ENCODE assay signal across 16 cellular contexts in the genomic region with DNA sequence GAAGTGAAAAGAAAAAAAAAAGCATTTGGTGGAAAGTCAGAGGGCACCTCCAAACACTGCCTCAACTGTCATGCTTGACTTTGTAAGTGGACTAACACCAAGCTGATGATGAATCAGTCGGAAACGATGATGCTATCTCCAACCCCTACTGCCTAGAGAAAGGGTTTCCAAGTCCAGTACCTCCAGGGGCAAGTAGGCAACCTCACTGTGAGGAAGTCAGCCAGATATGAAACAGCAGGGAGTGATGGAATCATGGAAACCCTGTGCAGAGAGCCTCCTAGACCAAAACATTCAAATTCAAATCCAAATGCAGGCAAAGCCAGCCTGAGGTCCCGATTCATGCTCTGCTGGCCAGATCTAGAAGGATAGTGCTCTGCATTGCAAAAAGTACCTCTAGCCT.
DNase-seq lines count a peak whose midpoint lies in the region; ATAC-seq and TF ChIP-seq lines count a peak whose summit lies in the region.
"Had no signal": no experiment of that assay in that cellular context is flagged by ENCODE, and none has a peak within 500 bp of the region (broad histone marks: within the 10 kb centered on the region; RNA-seq: fewer than 3 reads in every experiment).

No MANE protein-coding gene starts in this region.

- CTCF ChIA-PET in CD4-positive, alpha-beta memory T cell (lab: Charles Lee; ENCODE audit: partially characterized antibody), result no interaction called here
- CTCF ChIA-PET in Caco-2 (lab: Charles Lee), result no interaction called here

- no peaks in the 10 kb centered on the region for H3K9me3 ChIP-seq in CD4-positive, alpha-beta memory T cell (ENCODE audit: control insufficient read depth in 1 of 2, low read length in 2 of 2)
- H3K9me3 ChIP-seq in MG63 (no peaks in the 10 kb centered on the region), esophagus squamous epithelium (no peaks in the 10 kb centered on the region), sigmoid colon (no peaks in the 10 kb centered on the region), Caco-2 (0 out of 2 replicates have a peak, but pooled peaks cover 3% of the 10 kb centered on the region)
- H3K9me3 ChIP-seq: ovary had no signal

- no peaks in the 10 kb centered on the region for H3K27me3 ChIP-seq in CD4-positive, alpha-beta memory T cell (ENCODE audit: insufficient read depth, low read length)
- H3K27me3 ChIP-seq in MG63 (no peaks in the 10 kb centered on the region), esophagus squamous epithelium (no peaks in the 10 kb centered on the region), sigmoid colon (no peaks in the 10 kb centered on the region), Caco-2 (replicated peaks; ENCODE audit: control insufficient read depth, insufficient read depth, low read length) (no peaks in the 10 kb centered on the region)
- H3K27me3 ChIP-seq: BLaER1 treated with 17β-estradiol and CSF1 and Interleukin-3, amounts not matched to agents 10 nM and 100 nM; ovary had no signal

- H3K4me3 Mint-ChIP-seq in CD4-positive, alpha-beta memory T cell, result no peak overlapping the region
- H3K4me3 Mint-ChIP-seq in Caco-2 (ENCODE audit: unreplicated experiment), result no peak overlapping the region

- 84 to 90% methylated on average over 3 of the region's 3 CpGs for WGBS in esophagus squamous epithelium, 2 donors
- 94 to 95% methylated on average over 3 of the region's 3 CpGs for WGBS in sigmoid colon, 2 donors

- intact Hi-C loops in CD4-positive, alpha-beta memory T cell (cut with micrococcal nuclease), result loop anchor here (5.0 to 10.0 kb wide), 3 partner anchors 80 to 642 kb away; no protein-coding TSS in a partner anchor
- intact Hi-C loops in esophagus squamous epithelium (cut with DNase I) (no loop called here), sigmoid colon (cut with DNase I) (no loop called here), Caco-2 (cut with micrococcal nuclease; ENCODE audit: unreplicated experiment) (no loop called here)

- BruUV-seq in Caco-2 (replicated peaks; lab: Mats Ljungman, UMichigan), result no TSS peak

- POLR2A ChIA-PET in CD4-positive, alpha-beta memory T cell (lab: Charles Lee; ENCODE audit: partially characterized antibody), result no interaction called here
- POLR2A ChIA-PET in Caco-2 (lab: Charles Lee), result no interaction called here

- TF ChIP-seq EP300 in sigmoid colon (IDR thresholded peaks at IDR 0.05), result no peak

- peaks cover 0 to 13% (median 3%) of the 10 kb centered on the region in 8 donors for H3K9me3 Mint-ChIP-seq in CD4-positive, alpha-beta memory T cell
- H3K9me3 Mint-ChIP-seq in Caco-2 (ENCODE audit: unreplicated experiment), result no peaks in the 10 kb centered on the region

- TF ChIP-seq CTCF in esophagus squamous epithelium (IDR thresholded peaks at IDR 0.05) (no peak), sigmoid colon (IDR thresholded peaks at IDR 0.05) (no peak), Caco-2 (IDR thresholded peaks at IDR 0.05; ENCODE audit: insufficient read depth in 1 of 2, low read depth in 1 of 2, low read length in 1 of 2, severe bottlenecking in 1 of 2, unreplicated experiment in 1 of 2) (no peak)

- H3K27ac Mint-ChIP-seq in CD4-positive, alpha-beta memory T cell, result peak overlapping the region in 6 of 7 donors; percentile 80 to 98 (median 94)
- no peak overlapping the region for H3K27ac Mint-ChIP-seq in Caco-2 (ENCODE audit: unreplicated experiment)

- H3K4me1 ChIP-seq in CD4-positive, alpha-beta memory T cell (ENCODE audit: insufficient read depth, low read length), result peaks cover 16% of the 10 kb centered on the region
- H3K4me1 ChIP-seq in esophagus squamous epithelium (peaks cover 5 to 51% (median 22%) of the 10 kb centered on the region in 3 donors), sigmoid colon (peaks cover 0 to 70% (median 61%) of the 10 kb centered on the region in 4 donors), Caco-2 (peaks cover 23% of the 10 kb centered on the region)

- H3K27ac ChIP-seq in CD4-positive, alpha-beta memory T cell (ENCODE audit: low read depth, low read length), result no peak overlapping the region
- peak overlapping the region in 3 of 4 donors; percentile 81 to 86 (median 85) for H3K27ac ChIP-seq in esophagus squamous epithelium
- H3K27ac ChIP-seq in sigmoid colon, result peak overlapping the region; percentile 81 to 87 (median 84)
- H3K27ac ChIP-seq: ovary had no signal

- peaks cover 16 to 31% (median 21%) of the 10 kb centered on the region in 4 donors for H3K4me1 Mint-ChIP-seq in CD4-positive, alpha-beta memory T cell
- H3K4me1 Mint-ChIP-seq in Caco-2 (ENCODE audit: low read depth, unreplicated experiment), result peaks cover 38% of the 10 kb centered on the region

- ATAC-seq in HG02885 (IDR thresholded peaks at IDR 0.05; ENCODE audit: poor library complexity, unreplicated experiment), result no peak
- ATAC-seq: esophagus mucosa had no signal

- H3K36me3 ChIP-seq in CD4-positive, alpha-beta memory T cell (ENCODE audit: insufficient read depth, low read length), result no peaks in the 10 kb centered on the region
- H3K36me3 ChIP-seq in MG63 (no peaks in the 10 kb centered on the region), esophagus squamous epithelium (no peaks in the 10 kb centered on the region), sigmoid colon (no peaks in the 10 kb centered on the region), Caco-2 (ENCODE audit: control insufficient read depth, insufficient read depth, low read length) (no peaks in the 10 kb centered on the region)
- H3K36me3 ChIP-seq: BLaER1 treated with 17β-estradiol and CSF1 and Interleukin-3, amounts not matched to agents 10 nM and 100 nM; ovary had no signal

- no peak for DNase-seq in CD4-positive, alpha-beta memory T cell
- DNase-seq in MG63, result peak; percentile 85
- DNase-seq in esophagus squamous epithelium (lab: John Stamatoyannopoulos, UW), result no peak
- no peak for DNase-seq in sigmoid colon
- DNase-seq in Caco-2, result no peak
- no peak for DNase-seq in stimulated activated CD4-positive, alpha-beta T cell treated with anti-CD3 and anti-CD28 coated beads, Interleukin-1b, Interleukin-23, amount 100 ng/mL, for 48 hours
- DNase-seq in SK-N-DZ (ENCODE audit: low spot score), result no peak
- DNase-seq: activated CD8-positive, alpha-beta memory T cell treated with anti-CD3 and anti-CD28 coated beads for 24 hours; activated gamma-delta T cell treated with Interleukin-2 at 50 U/mL for 16 hours; mammary epithelial cell; NCI-H187; SHP77 had no signal

- TF ChIP-seq POLR2A in esophagus squamous epithelium (IDR thresholded peaks at IDR 0.05) (no peak), sigmoid colon (IDR thresholded peaks at IDR 0.05) (no peak)

- peaks cover 14 to 15% of the 10 kb centered on the region in 2 donors for H3K36me3 Mint-ChIP-seq in CD4-positive, alpha-beta memory T cell
- no peaks in the 10 kb centered on the region for H3K36me3 Mint-ChIP-seq in Caco-2 (ENCODE audit: insufficient read depth, unreplicated experiment)

- H3K4me3 ChIP-seq in CD4-positive, alpha-beta memory T cell (ENCODE audit: low read length in 2 of 2), result no peak overlapping the region
- no peak overlapping the region for H3K4me3 ChIP-seq in MG63
- H3K4me3 ChIP-seq in esophagus squamous epithelium, result no peak overlapping the region
- H3K4me3 ChIP-seq in sigmoid colon, result no peak overlapping the region
- no peak overlapping the region for H3K4me3 ChIP-seq in Caco-2 (ENCODE audit: low read depth, low read length)
- H3K4me3 ChIP-seq: BLaER1 treated with 17β-estradiol and CSF1 and Interleukin-3, amounts not matched to agents 10 nM and 100 nM; ovary had no signal

- H3K27me3 Mint-ChIP-seq in CD4-positive, alpha-beta memory T cell, result peaks cover under 1 to 4% of the 10 kb centered on the region in 2 donors
- no peaks in the 10 kb centered on the region for H3K27me3 Mint-ChIP-seq in Caco-2 (ENCODE audit: insufficient read depth, unreplicated experiment)
